In genomic region chr2:75416420-75417342, GRCh38 we compare ENCODE assay signal across 8 cellular contexts.
DNase-seq lines count a peak whose midpoint lies in the region; ATAC-seq and TF ChIP-seq lines count a peak whose summit lies in the region.

No MANE protein-coding gene starts in this region.

- H3K9ac ChIP-seq in SK-N-SH: no peak overlapping the region

- peaks cover 2% of the 10 kb centered on the region for H3K27me3 Mint-ChIP-seq in activated T-helper 1 cell treated with anti-CD3 and anti-CD28 coated beads, Interleukin-12 subunit alpha, Interleukin-12 subunit beta, Interleukin-2, Interleukin-4 antibody, amounts not matched to agents 30 ng/mL and 10 ng/mL and 1 ng/mL, durations not matched to agents 14 hours and 24 hours and 36 hours (ENCODE audit: insufficient read depth)

- H3K27me3 ChIP-seq in brain microvascular endothelial cell (replicated peaks): peaks cover 2% of the 10 kb centered on the region
- no peaks in the 10 kb centered on the region; the same call in 1 of the 2 replicates for H3K27me3 ChIP-seq in SK-N-SH (ENCODE audit: insufficient read depth)

- ATAC-seq in GM21381 (IDR thresholded peaks at IDR 0.05; ENCODE audit: unreplicated experiment) (peak; percentile 71), HG03520 (IDR thresholded peaks at IDR 0.05; ENCODE audit: unreplicated experiment) (peak; percentile 75), Right ventricle myocardium inferior (no peak)

- H3K4me3 ChIP-seq in GM12864 (ENCODE audit: low read depth, low read length): peak overlapping the region; percentile 40
- no peak overlapping the region for H3K4me3 ChIP-seq in brain microvascular endothelial cell (ENCODE audit: low read depth, low read length)
- no peak overlapping the region for H3K4me3 ChIP-seq in SK-N-SH (ENCODE audit: low read depth in 2 of 2, low read length in 1 of 2)

- no peak overlapping the region for H2AFZ ChIP-seq in SK-N-SH (ENCODE audit: low read depth)

- no peak overlapping the region for H3K27ac Mint-ChIP-seq in activated T-helper 1 cell treated with anti-CD3 and anti-CD28 coated beads, Interleukin-12 subunit alpha, Interleukin-12 subunit beta, Interleukin-2, Interleukin-4 antibody, amounts not matched to agents 30 ng/mL and 10 ng/mL and 1 ng/mL, durations not matched to agents 14 hours and 24 hours and 36 hours

- peaks cover 0 to 2% of the 10 kb centered on the region in 2 experiments; a peak in 1 of 4 replicates for H3K4me1 ChIP-seq in SK-N-SH (ENCODE audit: control insufficient read depth in 1 of 2, insufficient read depth in 2 of 2, low read depth in 1 of 2, low read length in 1 of 2)

- no peaks in the 10 kb centered on the region for H3K9me3 ChIP-seq in SK-N-SH

- no peaks in the 10 kb centered on the region for H3F3A ChIP-seq in SK-N-SH (replicated peaks; ENCODE audit: insufficient read depth)

- TF ChIP-seq CTCF in GM12864 (IDR thresholded peaks at IDR 0.05; ENCODE audit: low read depth, low read length, missing control alignments): no peak
- no peak for TF ChIP-seq CTCF in brain microvascular endothelial cell (IDR thresholded peaks at IDR 0.05; ENCODE audit: low read depth, low read length, missing control alignments)
- TF ChIP-seq CTCF in SK-N-SH (IDR thresholded peaks at IDR 0.05): no peak

- H3K36me3 ChIP-seq in brain microvascular endothelial cell (replicated peaks) (no peaks in the 10 kb centered on the region), SK-N-SH (replicated peaks in 1 of 2; ENCODE audit: control insufficient read depth in 1 of 2, insufficient read depth in 2 of 2, low read length in 1 of 2) (no peaks in the 10 kb centered on the region)

- POLR2A ChIA-PET in SK-N-SH (lab: Yijun Ruan, JAX): no interaction called here

- WGBS in SK-N-SH (ENCODE audit: low lambda C conversion rate): 55% methylated on average over 5 of the region's 5 CpGs

- DNase-seq in GM12864 (ENCODE audit: low read depth): peak; percentile 45
- peak; percentile 41 for DNase-seq in kidney tubule cell (ENCODE audit: low spot score)
- DNase-seq in activated T-helper 1 cell treated with anti-CD3 and anti-CD28 coated beads, Interleukin-12 subunit alpha, Interleukin-12 subunit beta, Interleukin-2, Interleukin-4 antibody, amounts not matched to agents 30 ng/mL and 10 ng/mL and 1 ng/mL, durations not matched to agents 14 hours and 24 hours and 36 hours (ENCODE audit: low spot score): no peak
- DNase-seq in brain microvascular endothelial cell: no peak
- no peak for DNase-seq in Right ventricle myocardium inferior (ENCODE audit: missing footprints)
- no peak for DNase-seq in SK-N-SH

- H3K4me2 ChIP-seq in SK-N-SH: no peak overlapping the region

- intact Hi-C loops in activated T-helper 1 cell treated with anti-CD3 and anti-CD28 coated beads, Interleukin-12 subunit alpha, Interleukin-12 subunit beta, Interleukin-2, Interleukin-4 antibody, amounts not matched to agents 30 ng/mL and 10 ng/mL and 1 ng/mL, durations not matched to agents 14 hours and 24 hours and 36 hours (cut with micrococcal nuclease): no loop called here
- intact Hi-C loops in Right ventricle myocardium inferior (cut with DNase I): no loop called here

- in situ Hi-C loops in brain microvascular endothelial cell (cut with HindIII; ENCODE audit: low pct_ligation_motif_present, low sequenced_read_pairs): no loop called here

- no peak for TF ChIP-seq RAD21 in SK-N-SH (IDR thresholded peaks at IDR 0.05; ENCODE audit: low read length)

- H3K4me3 Mint-ChIP-seq in activated T-helper 1 cell treated with anti-CD3 and anti-CD28 coated beads, Interleukin-12 subunit alpha, Interleukin-12 subunit beta, Interleukin-2, Interleukin-4 antibody, amounts not matched to agents 30 ng/mL and 10 ng/mL and 1 ng/mL, durations not matched to agents 14 hours and 24 hours and 36 hours: no peak overlapping the region

- H3K36me3 Mint-ChIP-seq in activated T-helper 1 cell treated with anti-CD3 and anti-CD28 coated beads, Interleukin-12 subunit alpha, Interleukin-12 subunit beta, Interleukin-2, Interleukin-4 antibody, amounts not matched to agents 30 ng/mL and 10 ng/mL and 1 ng/mL, durations not matched to agents 14 hours and 24 hours and 36 hours (ENCODE audit: low read depth): no peaks in the 10 kb centered on the region

- H4K20me1 ChIP-seq in SK-N-SH (ENCODE audit: insufficient read depth): no peaks in the 10 kb centered on the region

- H3K9me3 Mint-ChIP-seq in activated T-helper 1 cell treated with anti-CD3 and anti-CD28 coated beads, Interleukin-12 subunit alpha, Interleukin-12 subunit beta, Interleukin-2, Interleukin-4 antibody, amounts not matched to agents 30 ng/mL and 10 ng/mL and 1 ng/mL, durations not matched to agents 14 hours and 24 hours and 36 hours: no peaks in the 10 kb centered on the region

- no peak for TF ChIP-seq EP300 in SK-N-SH (IDR thresholded peaks at IDR 0.05; ENCODE audit: borderline replicate concordance in 1 of 2, low read depth in 1 of 2, low read length in 1 of 2)

- H3K9me2 ChIP-seq in SK-N-SH: no peaks in the 10 kb centered on the region

- H3K79me2 ChIP-seq in SK-N-SH (ENCODE audit: insufficient read depth): no peaks in the 10 kb centered on the region

- CTCF ChIA-PET in SK-N-SH (lab: Yijun Ruan, JAX): interaction anchor here (0.6 to 1.3 kb wide), 2 partner anchors 8 to 46 kb away, joined by 3 read pairs; no protein-coding TSS in a partner anchor

- no peak overlapping the region for H3K27ac ChIP-seq in brain microvascular endothelial cell
- H3K27ac ChIP-seq in SK-N-SH (ENCODE audit: low read depth in 2 of 2, low read length in 1 of 2): no peak overlapping the region

- no peaks in the 10 kb centered on the region for H3K4me1 Mint-ChIP-seq in activated T-helper 1 cell treated with anti-CD3 and anti-CD28 coated beads, Interleukin-12 subunit alpha, Interleukin-12 subunit beta, Interleukin-2, Interleukin-4 antibody, amounts not matched to agents 30 ng/mL and 10 ng/mL and 1 ng/mL, durations not matched to agents 14 hours and 24 hours and 36 hours (ENCODE audit: low read depth)

TF ChIP-seq in SK-N-SH, 30 proteins besides CTCF, POLR2A, EP300 and RAD21:
- no peak for TF ChIP-seq TAF1 (IDR thresholded peaks at IDR 0.05; ENCODE audit: borderline replicate concordance, low read depth, low read length)
- TF ChIP-seq, protein P1, sequence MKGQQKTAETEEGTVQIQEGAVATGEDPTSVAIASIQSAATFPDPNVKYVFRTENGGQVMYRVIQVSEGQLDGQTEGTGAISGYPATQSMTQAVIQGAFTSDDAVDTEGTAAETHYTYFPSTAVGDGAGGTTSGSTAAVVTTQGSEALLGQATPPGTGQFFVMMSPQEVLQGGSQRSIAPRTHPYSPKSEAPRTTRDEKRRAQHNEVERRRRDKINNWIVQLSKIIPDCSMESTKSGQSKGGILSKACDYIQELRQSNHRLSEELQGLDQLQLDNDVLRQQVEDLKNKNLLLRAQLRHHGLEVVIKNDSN (IDR thresholded peaks at IDR 0.05; ENCODE audit: borderline replicate concordance, low read depth): no peak
- TF ChIP-seq SMC3 (IDR thresholded peaks at IDR 0.05; ENCODE audit: low read depth, low read length): no peak
- no peak for TF ChIP-seq RXRA (IDR thresholded peaks at IDR 0.05; ENCODE audit: borderline replicate concordance, low read depth)
- no peak for TF ChIP-seq SIN3A (IDR thresholded peaks at IDR 0.05; ENCODE audit: borderline replicate concordance, low read depth, low read length)
- TF ChIP-seq TCF12 (IDR thresholded peaks at IDR 0.05): no peak
- TF ChIP-seq REST (IDR thresholded peaks at IDR 0.05; ENCODE audit: low read depth, low read length): no peak
- TF ChIP-seq FOSL2 (IDR thresholded peaks at IDR 0.05; ENCODE audit: borderline replicate concordance, low read depth): no peak
- TF ChIP-seq RFX5 (IDR thresholded peaks at IDR 0.05; ENCODE audit: low read length): no peak
- no peak for TF ChIP-seq POLR2AphosphoS5 (IDR thresholded peaks at IDR 0.05; ENCODE audit: low read depth, low read length)
- TF ChIP-seq YY1 (IDR thresholded peaks at IDR 0.05; ENCODE audit: low read depth): no peak

Comparison
In these comparisons a context has a peak if more than half of its experiments do, and no peak if none do; other contexts are left out.
1. DNase-seq: peak in GM12864 (single experiment) and kidney tubule cell (single experiment); none in activated T-helper 1 cell treated with anti-CD3 and anti-CD28 coated beads, Interleukin-12 subunit alpha, Interleukin-12 subunit beta, Interleukin-2, Interleukin-4 antibody, amounts not matched to agents 30 ng/mL and 10 ng/mL and 1 ng/mL, durations not matched to agents 14 hours and 24 hours and 36 hours (single experiment), brain microvascular endothelial cell (single experiment), Right ventricle myocardium inferior (single experiment) and SK-N-SH (single experiment).